1 cellular context compared by ENCODE assay signal in the genomic region with DNA sequence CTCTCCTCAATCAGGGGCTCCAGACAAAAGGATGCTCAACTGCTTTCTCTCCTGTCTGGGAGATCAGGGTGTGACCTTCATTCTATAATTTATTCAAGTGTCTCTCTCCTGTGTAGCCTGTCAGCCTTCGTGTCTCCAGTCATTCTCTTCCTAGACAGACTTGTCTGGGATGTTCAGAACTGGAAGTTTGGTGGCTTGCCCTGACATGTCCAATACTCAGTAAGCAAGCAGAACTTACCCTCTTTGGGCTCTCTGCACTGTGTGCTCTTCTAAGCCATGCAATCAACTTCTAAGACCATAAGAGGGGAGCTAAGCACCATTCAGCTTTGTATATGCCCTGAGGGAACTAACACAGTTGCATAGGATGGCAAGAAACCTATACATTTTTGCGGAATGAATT.
TF ChIP-seq lines count a peak whose summit lies in the region.

No MANE protein-coding gene starts in this region.

TF ChIP-seq in IMR-90, 13 proteins besides CTCF, POLR2A, EP300 and RAD21 (continued from another document):
- TF ChIP-seq NFE2L2 (IDR thresholded peaks at IDR 0.05; ENCODE audit: low read depth, low read length) (no peak), MAFK (IDR thresholded peaks at IDR 0.05; ENCODE audit: low read depth, low read length) (no peak), USF2 (IDR thresholded peaks at IDR 0.05; ENCODE audit: low read depth, low read length) (no peak), RFX5 (IDR thresholded peaks at IDR 0.05; ENCODE audit: low read depth, low read length) (no peak), MAZ (IDR thresholded peaks at IDR 0.05; ENCODE audit: borderline replicate concordance, low read depth, low read length) (no peak), SMC3 (IDR thresholded peaks at IDR 0.05; ENCODE audit: low read depth, low read length) (no peak)
TF ChIP-seq in IMR-90: peak in this region for 0.
